In genomic region chr7:102829075-102829474, GRCh38 we compare ENCODE assay signal across 13 cellular contexts.
A peak's percentile ranks its signal among the peaks of the same experiment; 100 is the strongest.
DNase-seq lines count a peak whose midpoint lies in the region; ATAC-seq and TF ChIP-seq lines count a peak whose summit lies in the region.
"Had no signal": no experiment of that assay in that cellular context is flagged by ENCODE, and none has a peak within 500 bp of the region (broad histone marks: within the 10 kb centered on the region; RNA-seq: fewer than 3 reads in every experiment).

No MANE protein-coding gene starts in this region.

- no peak for DNase-seq in IMR-90
- peak; percentile 63 for DNase-seq in islet precursor cell
- DNase-seq in nephron progenitor cell: no peak
- no peak for DNase-seq in DMS153 (lab: John Stamatoyannopoulos, UW)
- DNase-seq in sciatic nerve (ENCODE audit: low spot score): no peak
- no peak for DNase-seq in left colon
- DNase-seq: DMS79, GOT3, H9 had no signal

- peak overlapping the region; percentile 58; the same call in 1 of the 2 replicates for H2BK20ac ChIP-seq in IMR-90 (ENCODE audit: low read depth, low read length)

- H3K27me3 Mint-ChIP-seq in nephron progenitor cell (ENCODE audit: low read depth, poor library complexity): no peaks in the 10 kb centered on the region

- H2BK15ac ChIP-seq in IMR-90 (ENCODE audit: low read depth, low read length): 0 out of 3 replicates have a peak overlapping the region, but pooled peaks have one; percentile 15

- H3K4me1 ChIP-seq in IMR-90 (ENCODE audit: control insufficient read depth, insufficient read depth, low read length): peaks cover 12% of the 10 kb centered on the region
- H3K4me1 ChIP-seq: A549, BLaER1 had no signal

- no peaks in the 10 kb centered on the region for H3K27me3 ChIP-seq in IMR-90 (ENCODE audit: control insufficient read depth, insufficient read depth, low read length)
- H3K27me3 ChIP-seq: BLaER1 had no signal

- H3K18ac ChIP-seq in IMR-90 (ENCODE audit: low read depth, low read length): peak overlapping the region; percentile 55; the same call in 1 of the 2 replicates

- no peak overlapping the region for H2BK5ac ChIP-seq in IMR-90 (ENCODE audit: low read depth, low read length, poor library complexity, severe bottlenecking)

- no peak for TF ChIP-seq POLR2A in IMR-90 (IDR thresholded peaks at IDR 0.05; ENCODE audit: low read depth, low read length)

- peak overlapping the region; percentile 51; the same call in 1 of the 2 replicates for H2BK120ac ChIP-seq in IMR-90 (ENCODE audit: low read depth, low read length)

- H4K5ac ChIP-seq in IMR-90 (ENCODE audit: low read depth, low read length): peak overlapping the region; percentile 89

- H3K4ac ChIP-seq in IMR-90 (ENCODE audit: low read depth, low read length): peak overlapping the region; percentile 16; the same call in 1 of the 2 replicates

- peak overlapping the region; percentile 60 for H3K27ac Mint-ChIP-seq in nephron progenitor cell

- H3K4me2 ChIP-seq in IMR-90 (ENCODE audit: low read depth, low read length): no peak overlapping the region
- H3K4me2 ChIP-seq: A549, BLaER1 had no signal

- H3K36me3 Mint-ChIP-seq in nephron progenitor cell (ENCODE audit: low read depth): peaks cover 49% of the 10 kb centered on the region

- no peak overlapping the region; the same call in 1 of the 2 replicates for H4K91ac ChIP-seq in IMR-90 (ENCODE audit: insufficient read depth, low read depth, low read length)

- H3K36me3 ChIP-seq in IMR-90 (ENCODE audit: control insufficient read depth, insufficient read depth, low read length): no peaks in the 10 kb centered on the region

- intact Hi-C loops in IMR-90 (cut with micrococcal nuclease) (no loop called here), sciatic nerve (cut with DNase I) (no loop called here), left colon (cut with DNase I, micrococcal nuclease) (no loop called here)

- H4K8ac ChIP-seq in IMR-90 (ENCODE audit: low read depth in 2 of 2, low read length in 2 of 2): 0 out of 4 replicates have a peak overlapping the region, but pooled peaks of 1 of the 2 experiments have one; percentile 49

- H2AK9ac ChIP-seq in IMR-90 (replicated peaks; ENCODE audit: low read depth, low read length, poor library complexity): no peak overlapping the region

- peak overlapping the region; percentile 10; the same call in 1 of the 2 replicates for H3K27ac ChIP-seq in IMR-90 (ENCODE audit: insufficient read depth, low read length)
- H3K27ac ChIP-seq in temporal lobe (ENCODE audit: low read depth, low read length): peak overlapping the region; percentile 46
- H3K27ac ChIP-seq: A549, BLaER1 had no signal

- 92% methylated on average over 2 of the region's 3 CpGs; no CpG with 5 or more reads in 1 of the 2 experiments for WGBS in IMR-90 (ENCODE audit: extremely low coverage in 2 of 2, insufficient read length in 1 of 2), 2 experiments

- no peaks in the 10 kb centered on the region for H3K79me1 ChIP-seq in IMR-90 (ENCODE audit: low read depth in 1 of 2, low read length in 2 of 2)

- POLR2A ChIA-PET in IMR-90 (lab: Charles Lee; ENCODE audit: unreplicated experiment): no interaction called here

- H3K9ac ChIP-seq in IMR-90 (ENCODE audit: low read depth, low read length): no peak overlapping the region
- H3K9ac ChIP-seq: BLaER1 had no signal

- H3K9me1 ChIP-seq in IMR-90 (ENCODE audit: insufficient read depth, low read length): no peaks in the 10 kb centered on the region

- peaks cover 16% of the 10 kb centered on the region for H3K9me3 Mint-ChIP-seq in nephron progenitor cell
- H3K9me3 Mint-ChIP-seq: H9 had no signal

- no TSS peak for BruUV-seq in IMR-90 (replicated peaks; lab: Mats Ljungman, UMichigan)

- no peak for TF ChIP-seq RAD21 in IMR-90 (IDR thresholded peaks at IDR 0.05; ENCODE audit: low read length)

- no peak overlapping the region for H3K56ac ChIP-seq in IMR-90 (ENCODE audit: extremely low read depth, insufficient read depth, low read length)

- in situ Hi-C loops in IMR-90 (cut with MboI; ENCODE audit: low sequenced_read_pairs): no loop called here

- no peaks in the 10 kb centered on the region for H4K20me1 ChIP-seq in IMR-90 (ENCODE audit: insufficient read depth, low read length)
- H4K20me1 ChIP-seq: BLaER1 had no signal

- no peak overlapping the region for H2AFZ ChIP-seq in IMR-90 (replicated peaks; ENCODE audit: low read length, poor library complexity)

- H3K14ac ChIP-seq in IMR-90 (replicated peaks; ENCODE audit: low read depth, low read length): peak overlapping the region; percentile 22; the same call in 1 of the 2 replicates

- no peak overlapping the region for H3K4me3 ChIP-seq in IMR-90 (ENCODE audit: insufficient read depth, low read depth, low read length)
- H3K4me3 ChIP-seq: A549, BLaER1 had no signal

- H3K23ac ChIP-seq in IMR-90 (ENCODE audit: low read depth, low read length): no peak overlapping the region

- peaks cover 25% of the 10 kb centered on the region for H3K4me1 Mint-ChIP-seq in nephron progenitor cell

- no peak overlapping the region for H3K4me3 Mint-ChIP-seq in nephron progenitor cell
- H3K4me3 Mint-ChIP-seq: H9 had no signal

- CTCF ChIA-PET in IMR-90 (lab: Yijun Ruan, JAX): interaction anchor here (1.1 kb wide), 1 partner anchor 11 kb away, joined by 3 read pairs; no protein-coding TSS in a partner anchor

- H2AK5ac ChIP-seq in IMR-90 (ENCODE audit: low read depth, low read length): peak overlapping the region; percentile 56; the same call in 1 of the 2 replicates

- H3K9me3 ChIP-seq in IMR-90 (ENCODE audit: control insufficient read depth, insufficient read depth, low read length): no peaks in the 10 kb centered on the region
- H3K9me3 ChIP-seq: A549 had no signal

- TF ChIP-seq CTCF in IMR-90 (conservative IDR thresholded peaks at IDR 0.05; ENCODE audit: low read depth, low read length) (no peak), nephron progenitor cell (IDR thresholded peaks at IDR 0.05) (no peak)

- dilution Hi-C loops in IMR-90 (cut with HindIII; ENCODE audit: low sequenced_read_pairs, unreplicated experiment): no loop called here

- ATAC-seq in IMR-90 (ENCODE audit: low read depth) (no peak), GM19397 (IDR thresholded peaks at IDR 0.05; ENCODE audit: unreplicated experiment) (no peak), sciatic nerve (no peak), left colon (no peak)
- ATAC-seq: A549 had no signal

TF ChIP-seq in IMR-90, 13 proteins besides CTCF, POLR2A, EP300 and RAD21:
- TF ChIP-seq MAZ (IDR thresholded peaks at IDR 0.05; ENCODE audit: borderline replicate concordance, low read depth, low read length) (no peak), CEBPB (IDR thresholded peaks at IDR 0.05; ENCODE audit: low read depth, low read length) (no peak), FOS (IDR thresholded peaks at IDR 0.05; ENCODE audit: low read depth, low read length) (no peak), MXI1 (IDR thresholded peaks at IDR 0.05; ENCODE audit: borderline replicate concordance, low read depth, low read length) (no peak), ELK1 (IDR thresholded peaks at IDR 0.05; ENCODE audit: borderline replicate concordance, low read depth, low read length) (no peak), RFX5 (IDR thresholded peaks at IDR 0.05; ENCODE audit: low read depth, low read length) (no peak), RCOR1 (IDR thresholded peaks at IDR 0.05; ENCODE audit: insufficient replicate concordance, low read length) (no peak), MAFK (IDR thresholded peaks at IDR 0.05; ENCODE audit: low read depth, low read length) (no peak), BHLHE40 (IDR thresholded peaks at IDR 0.05; ENCODE audit: low read depth, low read length) (no peak), USF2 (IDR thresholded peaks at IDR 0.05; ENCODE audit: low read depth, low read length) (no peak), NFE2L2 (IDR thresholded peaks at IDR 0.05; ENCODE audit: low read depth, low read length) (no peak), SMC3 (IDR thresholded peaks at IDR 0.05; ENCODE audit: low read depth, low read length) (no peak), CHD1 (IDR thresholded peaks at IDR 0.05; ENCODE audit: low read depth, low read length) (no peak)
